In the genomic region with DNA sequence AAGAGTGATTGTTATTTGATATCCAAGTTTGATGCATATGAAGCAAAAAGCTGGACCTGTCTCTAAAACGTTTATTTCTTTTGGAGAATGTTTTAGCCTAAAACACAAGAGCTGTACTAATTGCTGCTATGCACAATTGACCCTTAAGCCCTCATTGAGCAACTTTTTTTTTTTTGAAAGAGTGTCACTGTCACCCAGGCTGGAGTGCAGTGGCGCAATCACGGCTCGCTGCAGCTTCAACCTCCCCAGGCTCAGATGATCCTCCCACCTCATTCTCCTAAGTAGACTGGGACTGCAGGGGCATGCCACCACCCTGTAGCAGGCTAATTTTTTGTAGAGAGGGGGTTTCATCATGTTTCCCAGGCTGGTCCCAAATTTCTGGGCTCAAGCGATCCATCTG, we compare ENCODE assay signal across 13 cellular contexts.
"Had no signal": no experiment of that assay in that cellular context is flagged by ENCODE, and none has a peak within 500 bp of the region (broad histone marks: within the 10 kb centered on the region; RNA-seq: fewer than 3 reads in every experiment).

No MANE protein-coding gene starts in this region.

- H3K4me1 ChIP-seq: adrenal gland, colonic mucosa, tibial artery, vagina had no signal

- ATAC-seq: mucosa of descending colon; natural killer cell; stimulated activated effector memory CD8-positive, alpha-beta T cell treated with anti-CD3 and anti-CD28 coated beads, Interleukin-12 subunit alpha, Interleukin-12 subunit beta, amount 100 ng/mL, for 72 hours had no signal

- DNase-seq: activated naive CD4-positive, alpha-beta T cell treated with anti-CD3 and anti-CD28 coated beads, Interleukin-2, amount 50 U/mL, for 16 hours; caudate nucleus; colonic mucosa; effector CD8-positive, alpha-beta T cell; hypothalamus; mucosa of descending colon; natural killer cell; small intestine; tibial artery had no signal

- H3K27ac ChIP-seq: adrenal gland, colonic mucosa, right atrium auricular region, tibial artery, vagina had no signal

- H3K4me3 ChIP-seq: adrenal gland, colonic mucosa, mucosa of descending colon, right atrium auricular region, tibial artery, vagina had no signal

- H3K9me3 ChIP-seq: adrenal gland, colonic mucosa, mucosa of descending colon, right atrium auricular region, tibial artery, vagina had no signal

- H3K27me3 ChIP-seq: adrenal gland, colonic mucosa, right atrium auricular region, tibial artery, vagina had no signal

- FAIRE-seq: small intestine had no signal
